In genomic region chr6:43909474-43910148, GRCh38 we compare ENCODE assay signal across 1 cellular context.
TF ChIP-seq lines count a peak whose summit lies in the region.

No MANE protein-coding gene starts in this region.

TF ChIP-seq in K562, 482 proteins besides CTCF, POLR2A, EP300 and RAD21 (continued from another document and continues in another):
- TF ChIP-seq ZFPM2 (CRISPR knock-in tag; IDR thresholded peaks at IDR 0.05) (peak; percentile 59; the same call in 1 of the 2 replicates), EHMT2 (IDR thresholded peaks at IDR 0.05) (no peak), FOXJ2 (tag; IDR thresholded peaks at IDR 0.05) (no peak), E2F3 (CRISPR knock-in tag; IDR thresholded peaks at IDR 0.05) (no peak), ELF4 (CRISPR knock-in tag; IDR thresholded peaks at IDR 0.05) (peak; percentile 78; the same call in 1 of the 2 replicates), SMARCA4 (IDR thresholded peaks at IDR 0.05) (no peak), ARHGAP35 (IDR thresholded peaks at IDR 0.05; ENCODE audit: partially characterized antibody) (no peak), ZNF212 (CRISPR knock-in tag; IDR thresholded peaks at IDR 0.05) (0 out of 2 replicates have a peak, but pooled peaks have one; percentile 18), CXXC5 (CRISPR knock-in tag; IDR thresholded peaks at IDR 0.05) (peak; percentile 69; the same call in 1 of the 2 replicates), CBX3 (IDR thresholded peaks at IDR 0.05; ENCODE audit: borderline replicate concordance in 1 of 2, low read length in 2 of 2) (no peak), GATAD2A (IDR thresholded peaks at IDR 0.05) (no peak), ETV5 (CRISPR knock-in tag; IDR thresholded peaks at IDR 0.05; ENCODE audit: low read depth) (no peak), MTF1 (CRISPR knock-in tag; IDR thresholded peaks at IDR 0.05; ENCODE audit: borderline replicate concordance) (peak; percentile 69), ETS2 (tag; IDR thresholded peaks at IDR 0.05; ENCODE audit: borderline replicate concordance, poor library complexity, severe bottlenecking) (no peak), YY1 (IDR thresholded peaks at IDR 0.05; ENCODE audit: borderline replicate concordance in 1 of 3, control insufficient read depth in 1 of 3, extremely low read depth in 1 of 3, insufficient read depth in 3 of 3, insufficient read length in 1 of 3, insufficient replicate concordance in 2 of 3, low read depth in 1 of 3, low read length in 2 of 3) (no peak), SMAD2 (IDR thresholded peaks at IDR 0.05; ENCODE audit: low read depth, low read length) (no peak), OTX1 (CRISPR knock-in tag; IDR thresholded peaks at IDR 0.05) (peak; percentile 90), FIP1L1 (IDR thresholded peaks at IDR 0.05; ENCODE audit: low read depth, low read length, poor library complexity, severe bottlenecking) (no peak), ZBTB34 (CRISPR knock-in tag; IDR thresholded peaks at IDR 0.05) (peak; percentile 52; the same call in 1 of the 2 replicates), SMAD4 (CRISPR knock-in tag; conservative IDR thresholded peaks at IDR 0.05) (peak; percentile 85), TRIM24 (IDR thresholded peaks at IDR 0.05) (no peak), ZNF79 (CRISPR knock-in tag; IDR thresholded peaks at IDR 0.05; ENCODE audit: low read depth) (peak; percentile 66; the same call in 1 of the 2 replicates), CREB3L1 (IDR thresholded peaks at IDR 0.05; ENCODE audit: borderline replicate concordance, low read depth) (no peak), DEAF1 (CRISPR knock-in tag; IDR thresholded peaks at IDR 0.05) (no peak; the same call in 1 of the 2 replicates), NFE2 (IDR thresholded peaks at IDR 0.05; ENCODE audit: low read depth) (no peak), KLF13 (tag; IDR thresholded peaks at IDR 0.05; ENCODE audit: borderline replicate concordance, low read depth) (0 out of 2 replicates have a peak, but pooled peaks have one; percentile 6), ZNF76 (CRISPR knock-in tag; IDR thresholded peaks at IDR 0.05; ENCODE audit: borderline replicate concordance) (peak; percentile 89), ZKSCAN3 (CRISPR knock-in tag; IDR thresholded peaks at IDR 0.05) (no peak; the same call in 1 of the 2 replicates), ZNF197 (CRISPR knock-in tag; IDR thresholded peaks at IDR 0.05; ENCODE audit: low read depth) (no peak; the same call in 1 of the 2 replicates), ZNF644 (tag; IDR thresholded peaks at IDR 0.05; ENCODE audit: low read depth) (no peak), TBP (optimal IDR thresholded peaks at IDR 0.05; ENCODE audit: low read depth, low read length) (no peak), ZNF512 (tag; IDR thresholded peaks at IDR 0.05) (no peak), MLLT1 (IDR thresholded peaks at IDR 0.05) (no peak), RBFOX2 (IDR thresholded peaks at IDR 0.05; ENCODE audit: low read depth, low read length) (peak; percentile 68), DDX20 (tag; IDR thresholded peaks at IDR 0.05; ENCODE audit: low read depth) (peak; percentile 11; the same call in 1 of the 2 replicates)
- TF ChIP-seq, protein P1, sequence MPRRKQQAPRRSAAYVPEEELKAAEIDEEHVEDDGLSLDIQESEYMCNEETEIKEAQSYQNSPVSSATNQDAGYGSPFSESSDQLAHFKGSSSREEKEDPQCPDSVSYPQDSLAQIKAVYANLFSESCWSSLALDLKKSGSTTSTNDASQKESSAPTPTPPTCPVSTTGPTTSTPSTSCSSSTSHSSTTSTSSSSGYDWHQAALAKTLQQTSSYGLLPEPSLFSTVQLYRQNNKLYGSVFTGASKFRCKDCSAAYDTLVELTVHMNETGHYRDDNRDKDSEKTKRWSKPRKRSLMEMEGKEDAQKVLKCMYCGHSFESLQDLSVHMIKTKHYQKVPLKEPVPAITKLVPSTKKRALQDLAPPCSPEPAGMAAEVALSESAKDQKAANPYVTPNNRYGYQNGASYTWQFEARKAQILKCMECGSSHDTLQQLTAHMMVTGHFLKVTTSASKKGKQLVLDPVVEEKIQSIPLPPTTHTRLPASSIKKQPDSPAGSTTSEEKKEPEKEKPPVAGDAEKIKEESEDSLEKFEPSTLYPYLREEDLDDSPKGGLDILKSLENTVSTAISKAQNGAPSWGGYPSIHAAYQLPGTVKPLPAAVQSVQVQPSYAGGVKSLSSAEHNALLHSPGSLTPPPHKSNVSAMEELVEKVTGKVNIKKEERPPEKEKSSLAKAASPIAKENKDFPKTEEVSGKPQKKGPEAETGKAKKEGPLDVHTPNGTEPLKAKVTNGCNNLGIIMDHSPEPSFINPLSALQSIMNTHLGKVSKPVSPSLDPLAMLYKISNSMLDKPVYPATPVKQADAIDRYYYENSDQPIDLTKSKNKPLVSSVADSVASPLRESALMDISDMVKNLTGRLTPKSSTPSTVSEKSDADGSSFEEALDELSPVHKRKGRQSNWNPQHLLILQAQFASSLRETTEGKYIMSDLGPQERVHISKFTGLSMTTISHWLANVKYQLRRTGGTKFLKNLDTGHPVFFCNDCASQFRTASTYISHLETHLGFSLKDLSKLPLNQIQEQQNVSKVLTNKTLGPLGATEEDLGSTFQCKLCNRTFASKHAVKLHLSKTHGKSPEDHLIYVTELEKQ (CRISPR knock-in tag; IDR thresholded peaks at IDR 0.05), result peak; percentile 81
- TF ChIP-seq, protein P2, sequence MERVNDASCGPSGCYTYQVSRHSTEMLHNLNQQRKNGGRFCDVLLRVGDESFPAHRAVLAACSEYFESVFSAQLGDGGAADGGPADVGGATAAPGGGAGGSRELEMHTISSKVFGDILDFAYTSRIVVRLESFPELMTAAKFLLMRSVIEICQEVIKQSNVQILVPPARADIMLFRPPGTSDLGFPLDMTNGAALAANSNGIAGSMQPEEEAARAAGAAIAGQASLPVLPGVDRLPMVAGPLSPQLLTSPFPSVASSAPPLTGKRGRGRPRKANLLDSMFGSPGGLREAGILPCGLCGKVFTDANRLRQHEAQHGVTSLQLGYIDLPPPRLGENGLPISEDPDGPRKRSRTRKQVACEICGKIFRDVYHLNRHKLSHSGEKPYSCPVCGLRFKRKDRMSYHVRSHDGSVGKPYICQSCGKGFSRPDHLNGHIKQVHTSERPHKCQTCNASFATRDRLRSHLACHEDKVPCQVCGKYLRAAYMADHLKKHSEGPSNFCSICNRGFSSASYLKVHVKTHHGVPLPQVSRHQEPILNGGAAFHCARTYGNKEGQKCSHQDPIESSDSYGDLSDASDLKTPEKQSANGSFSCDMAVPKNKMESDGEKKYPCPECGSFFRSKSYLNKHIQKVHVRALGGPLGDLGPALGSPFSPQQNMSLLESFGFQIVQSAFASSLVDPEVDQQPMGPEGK (CRISPR knock-in tag; IDR thresholded peaks at IDR 0.05; ENCODE audit: borderline replicate concordance), result peak; percentile 73; the same call in 1 of the 2 replicates
- TF ChIP-seq, protein P3, sequence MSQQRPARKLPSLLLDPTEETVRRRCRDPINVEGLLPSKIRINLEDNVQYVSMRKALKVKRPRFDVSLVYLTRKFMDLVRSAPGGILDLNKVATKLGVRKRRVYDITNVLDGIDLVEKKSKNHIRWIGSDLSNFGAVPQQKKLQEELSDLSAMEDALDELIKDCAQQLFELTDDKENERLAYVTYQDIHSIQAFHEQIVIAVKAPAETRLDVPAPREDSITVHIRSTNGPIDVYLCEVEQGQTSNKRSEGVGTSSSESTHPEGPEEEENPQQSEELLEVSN (IDR thresholded peaks at IDR 0.05; ENCODE audit: borderline replicate concordance in 1 of 2, extremely low read depth in 1 of 2, insufficient read depth in 1 of 2, insufficient read length in 1 of 2, low read depth in 1 of 2, low read length in 1 of 2, poor library complexity in 1 of 2, severe bottlenecking in 1 of 2), result no peak
- TF ChIP-seq, protein P4, sequence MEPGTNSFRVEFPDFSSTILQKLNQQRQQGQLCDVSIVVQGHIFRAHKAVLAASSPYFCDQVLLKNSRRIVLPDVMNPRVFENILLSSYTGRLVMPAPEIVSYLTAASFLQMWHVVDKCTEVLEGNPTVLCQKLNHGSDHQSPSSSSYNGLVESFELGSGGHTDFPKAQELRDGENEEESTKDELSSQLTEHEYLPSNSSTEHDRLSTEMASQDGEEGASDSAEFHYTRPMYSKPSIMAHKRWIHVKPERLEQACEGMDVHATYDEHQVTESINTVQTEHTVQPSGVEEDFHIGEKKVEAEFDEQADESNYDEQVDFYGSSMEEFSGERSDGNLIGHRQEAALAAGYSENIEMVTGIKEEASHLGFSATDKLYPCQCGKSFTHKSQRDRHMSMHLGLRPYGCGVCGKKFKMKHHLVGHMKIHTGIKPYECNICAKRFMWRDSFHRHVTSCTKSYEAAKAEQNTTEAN (CRISPR knock-in tag; IDR thresholded peaks at IDR 0.05), result no peak
- TF ChIP-seq, protein P5, sequence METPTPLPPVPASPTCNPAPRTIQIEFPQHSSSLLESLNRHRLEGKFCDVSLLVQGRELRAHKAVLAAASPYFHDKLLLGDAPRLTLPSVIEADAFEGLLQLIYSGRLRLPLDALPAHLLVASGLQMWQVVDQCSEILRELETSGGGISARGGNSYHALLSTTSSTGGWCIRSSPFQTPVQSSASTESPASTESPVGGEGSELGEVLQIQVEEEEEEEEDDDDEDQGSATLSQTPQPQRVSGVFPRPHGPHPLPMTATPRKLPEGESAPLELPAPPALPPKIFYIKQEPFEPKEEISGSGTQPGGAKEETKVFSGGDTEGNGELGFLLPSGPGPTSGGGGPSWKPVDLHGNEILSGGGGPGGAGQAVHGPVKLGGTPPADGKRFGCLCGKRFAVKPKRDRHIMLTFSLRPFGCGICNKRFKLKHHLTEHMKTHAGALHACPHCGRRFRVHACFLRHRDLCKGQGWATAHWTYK (CRISPR knock-in tag; IDR thresholded peaks at IDR 0.05), result peak; percentile 54; the same call in 1 of the 2 replicates
